In the genomic region with DNA sequence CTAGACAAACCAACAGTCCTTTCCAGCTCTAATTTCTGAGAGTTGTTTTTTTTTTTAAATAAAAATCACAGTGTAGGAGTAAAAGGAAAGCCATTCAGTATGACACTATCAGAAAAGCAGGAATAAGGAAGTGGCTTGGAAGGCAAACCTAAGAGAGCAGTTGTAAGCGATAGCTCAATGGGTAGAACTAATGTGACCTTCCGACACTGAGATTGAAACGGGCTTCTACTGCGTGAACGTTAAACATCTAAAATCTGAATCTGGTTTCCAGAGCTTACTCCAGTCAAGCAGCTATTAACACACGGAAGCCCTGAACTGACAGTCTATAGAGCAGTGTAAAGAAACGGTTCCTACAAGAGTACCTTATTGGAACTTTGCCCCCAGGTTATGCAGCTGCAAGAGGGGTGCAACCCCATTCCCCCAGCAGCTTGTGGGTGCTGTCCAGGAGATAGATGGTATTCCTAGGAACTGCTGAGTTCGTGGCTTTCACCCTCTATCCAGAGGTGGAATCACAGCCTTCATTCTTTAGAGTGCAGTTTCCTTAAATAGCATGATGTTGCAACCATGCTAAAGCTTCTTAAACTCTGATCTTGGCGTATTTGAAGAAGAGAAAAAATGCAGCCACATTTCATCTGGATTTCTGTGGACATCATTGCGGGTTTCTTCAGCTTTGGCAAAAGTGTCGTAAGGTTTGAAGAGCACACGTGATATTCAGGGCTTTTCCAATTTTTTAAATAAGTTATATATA, we compare ENCODE assay signal across 8 cellular contexts. TPM values are rescaled to one million over a fixed set of nuclear protein-coding genes. Genes with fewer than 3 reads are reported as not detected.
A peak's percentile ranks its signal among the peaks of the same experiment; 100 is the strongest.
DNase-seq lines count a peak whose midpoint lies in the region; ATAC-seq and TF ChIP-seq lines count a peak whose summit lies in the region.

No MANE protein-coding gene starts in this region.

- H2AFZ ChIP-seq in HCT116 (ENCODE audit: low read depth, low read length, poor library complexity, severe bottlenecking): peak overlapping the region; percentile 50

- TF ChIP-seq CTCF in HCT116 (IDR thresholded peaks at IDR 0.05 in 2 of 3, conservative IDR thresholded peaks at IDR 0.05 in 1 of 3; ENCODE audit: borderline replicate concordance in 1 of 3, insufficient read depth in 1 of 3, low read depth in 2 of 3, low read length in 2 of 3) (no peak), coronary artery (IDR thresholded peaks at IDR 0.05) (no peak), GM20000 (IDR thresholded peaks at IDR 0.05; ENCODE audit: extremely low read depth, missing control alignments) (no peak)

- H3K4me3 ChIP-seq in HCT116 (replicated peaks in 1 of 2; ENCODE audit: low read depth in 1 of 2, low read length in 2 of 2) (peak overlapping the region in 1 of 2 experiments; percentile 64; a peak in 2 of 4 replicates), coronary artery (peak overlapping the region; percentile 96)

- no peaks in the 10 kb centered on the region for H3K9me2 ChIP-seq in HCT116 (ENCODE audit: insufficient read depth)

- H3K36me3 Mint-ChIP-seq in natural killer cell treated with Interleukin-12 subunit alpha and Interleukin-12 subunit beta and Interleukin-15 and Interleukin-18, amount 100 ng/mL, for 72 hours: peaks cover 1% of the 10 kb centered on the region

- H3K9ac ChIP-seq in HCT116 (ENCODE audit: low read length): peak overlapping the region; percentile 93

- peaks cover 28 to 48% of the 10 kb centered on the region in 2 experiments for H3K4me1 ChIP-seq in HCT116 (ENCODE audit: control insufficient read depth in 1 of 2, insufficient read depth in 2 of 2, low read length in 2 of 2)

- H3K27me3 ChIP-seq in HCT116 (ENCODE audit: insufficient read depth, low read length): no peaks in the 10 kb centered on the region

- TSS peak; percentile 84 for BruUV-seq in HCT116 (replicated peaks; lab: Mats Ljungman, UMichigan)

- H3K27ac ChIP-seq in HCT116 (ENCODE audit: low read depth, low read length): peak overlapping the region; percentile 89
- peak overlapping the region; percentile 99 to 100 for H3K27ac ChIP-seq in coronary artery

- H3K9me3 Mint-ChIP-seq in natural killer cell treated with Interleukin-12 subunit alpha and Interleukin-12 subunit beta and Interleukin-15 and Interleukin-18, amount 100 ng/mL, for 72 hours: no peaks in the 10 kb centered on the region

- H3K4me2 ChIP-seq in HCT116 (ENCODE audit: low read length): peak overlapping the region; percentile 98

- no peak for TF ChIP-seq RAD21 in HCT116 (IDR thresholded peaks at IDR 0.05; ENCODE audit: low read depth)

- no peak for ATAC-seq in HCT116
- no peak for ATAC-seq in natural killer cell treated with Interleukin-12 subunit alpha and Interleukin-12 subunit beta and Interleukin-15 and Interleukin-18, amount 100 ng/mL, for 72 hours
- no peak for ATAC-seq in HG03097 (IDR thresholded peaks at IDR 0.05; ENCODE audit: low FRiP score, unreplicated experiment)

- H3K27me3 Mint-ChIP-seq in natural killer cell treated with Interleukin-12 subunit alpha and Interleukin-12 subunit beta and Interleukin-15 and Interleukin-18, amount 100 ng/mL, for 72 hours: no peaks in the 10 kb centered on the region

- RAD21 ChIA-PET in HCT116 (lab: Charles Lee; ENCODE audit: low non-redundant PET in 1 of 2, low total read pairs in 2 of 2, uncharacterized antibody in 2 of 2, unreplicated experiment in 2 of 2): interaction anchor here in 1 of 2 experiments (1.0 kb wide), 1 partner anchor 471 kb away, joined by 3 read pairs; no protein-coding TSS in a partner anchor

- no peaks in the 10 kb centered on the region for H3K36me3 ChIP-seq in HCT116 (ENCODE audit: control insufficient read depth in 1 of 2, insufficient read depth in 2 of 2, low read length in 2 of 2)

- intact Hi-C loops in HCT116 (cut with micrococcal nuclease): loop anchor here (5.0 kb wide), 2 partner anchors 159 to 369 kb away; no protein-coding TSS in a partner anchor

- peaks cover 34 to 39% of the 10 kb centered on the region in 2 donors for H3K4me1 Mint-ChIP-seq in natural killer cell treated with Interleukin-12 subunit alpha and Interleukin-12 subunit beta and Interleukin-15 and Interleukin-18, amount 100 ng/mL, for 72 hours (ENCODE audit: low read depth in 2 of 2)

- no peaks in the 10 kb centered on the region for H3K9me3 ChIP-seq in HCT116 (ENCODE audit: control insufficient read depth in 1 of 2, insufficient read depth in 1 of 2, low read depth in 1 of 2, low read length in 2 of 2)

- peak overlapping the region; percentile 97 to 99 for H3K27ac Mint-ChIP-seq in natural killer cell treated with Interleukin-12 subunit alpha and Interleukin-12 subunit beta and Interleukin-15 and Interleukin-18, amount 100 ng/mL, for 72 hours

- H3K79me2 ChIP-seq in HCT116 (ENCODE audit: insufficient read depth, low read length): peaks cover 6% of the 10 kb centered on the region

- POLR2A ChIA-PET in HCT116 (lab: Charles Lee): interaction anchor here (0.6 to 4.2 kb wide), 11 partner anchors 9 to 114 kb away, joined by 3 to 46 read pairs (median 3); no protein-coding TSS in a partner anchor

- CTCF ChIA-PET in HCT116 (lab: Charles Lee): interaction anchor here (1.0 kb wide), 1 partner anchor 111 kb away, joined by 4 read pairs; no protein-coding TSS in a partner anchor

- peak; percentile 42 for DNase-seq in AG08395 (ENCODE audit: low spot score)
- DNase-seq in HCT116 (ENCODE audit: low read depth, low spot score): no peak
- DNase-seq in RPMI7951 (ENCODE audit: low read depth): peak; percentile 66
- DNase-seq in coronary artery (ENCODE audit: low spot score): no peak
- no peak for DNase-seq in natural killer cell treated with Interleukin-12 subunit alpha and Interleukin-12 subunit beta and Interleukin-15 and Interleukin-18, amount 100 ng/mL, for 72 hours (ENCODE audit: low spot score)
- no peak for DNase-seq in GM20000 (ENCODE audit: low spot score)
- DNase-seq in GOT3 (lab: John Stamatoyannopoulos, UW): no peak

- H3K4me3 Mint-ChIP-seq in natural killer cell treated with Interleukin-12 subunit alpha and Interleukin-12 subunit beta and Interleukin-15 and Interleukin-18, amount 100 ng/mL, for 72 hours: peak overlapping the region; percentile 91

- no peak for TF ChIP-seq POLR2A in HCT116 (IDR thresholded peaks at IDR 0.05; ENCODE audit: borderline replicate concordance, extremely low read depth, insufficient read depth, insufficient read length)

- H4K20me1 ChIP-seq in HCT116 (ENCODE audit: insufficient read depth): no peaks in the 10 kb centered on the region

TF ChIP-seq in HCT116, 20 proteins besides CTCF, POLR2A, EP300 and RAD21:
- TF ChIP-seq EGR1 (IDR thresholded peaks at IDR 0.05; ENCODE audit: low read depth) (no peak), EZH2phosphoT487 (IDR thresholded peaks at IDR 0.05; ENCODE audit: borderline replicate concordance) (no peak), POLR2AphosphoS5 (IDR thresholded peaks at IDR 0.05; ENCODE audit: low read depth, low read length) (peak; percentile 27; the same call in 1 of the 2 replicates)

RNA-seq across cellular contexts. Expression of gene IRF2BP2, which starts 3.3 kb away (rescaled TPM):
- total RNA-seq in HCT116 (2021; ENCODE audit: unreplicated experiment): 61.3 TPM
- polyA plus RNA-seq in HCT116 (2012): 105 and 134 TPM in 2 replicates
- 41.6 and 47.7 TPM in 2 replicates for total RNA-seq in RPMI7951 (2014; rRNA removed; shearing (Covaris generic))
- 100 to 1,000 TPM; 131 to 243 TPM for total RNA-seq in natural killer cell treated with Interleukin-12 subunit alpha and Interleukin-12 subunit beta and Interleukin-15 and Interleukin-18, amount 100 ng/mL, for 72 hours

Comparison
In these comparisons a context has a peak if more than half of its experiments do, and no peak if none do; other contexts are left out.
1. DNase-seq: peak in AG08395 (single experiment) and RPMI7951 (single experiment); none in HCT116 (single experiment), coronary artery (single experiment), natural killer cell treated with Interleukin-12 subunit alpha and Interleukin-12 subunit beta and Interleukin-15 and Interleukin-18, amount 100 ng/mL, for 72 hours (single experiment), GM20000 (single experiment) and GOT3 (single experiment).